In the genomic region with DNA sequence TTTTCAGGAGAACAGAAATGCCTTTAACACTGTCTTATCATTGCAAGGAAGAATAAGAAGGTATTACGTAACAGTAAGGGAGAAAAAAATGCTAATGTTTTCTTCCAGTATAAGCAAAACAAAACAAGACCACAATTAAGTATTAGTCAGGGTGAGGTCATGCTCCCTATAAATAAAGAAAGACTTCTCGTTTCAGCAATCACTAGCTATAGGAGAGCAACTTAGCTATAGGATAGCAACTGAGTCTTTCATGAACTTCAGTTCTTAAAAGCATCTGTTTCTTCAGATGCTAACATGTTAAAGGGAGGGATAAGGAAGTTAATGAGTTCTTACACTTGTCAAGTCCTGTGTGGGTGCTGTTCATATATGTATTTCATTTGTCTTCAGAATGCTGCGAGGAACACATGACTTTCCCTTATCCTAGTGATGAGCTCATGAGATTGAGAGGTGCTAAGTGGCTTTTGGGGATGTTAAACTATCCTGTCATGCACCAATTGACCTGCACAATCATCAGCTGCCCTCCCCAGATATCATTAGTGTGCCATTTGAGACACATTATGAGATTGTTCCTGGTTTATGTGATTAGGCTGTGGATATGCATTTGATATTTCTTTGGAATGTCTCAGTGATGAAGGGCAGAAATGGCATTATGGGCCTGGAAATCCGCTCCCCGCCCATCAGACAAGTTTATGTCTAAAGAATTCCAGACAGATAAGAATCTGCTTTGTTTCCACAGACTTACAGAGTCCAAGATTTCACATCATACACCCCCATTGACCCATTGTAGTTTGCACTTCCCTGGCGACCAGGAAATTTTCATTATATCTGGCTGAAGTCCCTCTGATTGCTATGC, we compare ENCODE assay signal across 1 cellular context.
TF ChIP-seq lines count a peak whose summit lies in the region.

No MANE protein-coding gene starts in this region.

TF ChIP-seq in WTC11, 78 proteins besides CTCF, POLR2A, EP300 and RAD21 (continued from another document):
- no peak for TF ChIP-seq CBFB (CRISPR knock-in tag; IDR thresholded peaks at IDR 0.05; ENCODE audit: low read depth)
- TF ChIP-seq MYBL2 (CRISPR knock-in tag; IDR thresholded peaks at IDR 0.05): no peak
